Comparison of ENCODE assay signal across 2 cellular contexts in the genomic region with DNA sequence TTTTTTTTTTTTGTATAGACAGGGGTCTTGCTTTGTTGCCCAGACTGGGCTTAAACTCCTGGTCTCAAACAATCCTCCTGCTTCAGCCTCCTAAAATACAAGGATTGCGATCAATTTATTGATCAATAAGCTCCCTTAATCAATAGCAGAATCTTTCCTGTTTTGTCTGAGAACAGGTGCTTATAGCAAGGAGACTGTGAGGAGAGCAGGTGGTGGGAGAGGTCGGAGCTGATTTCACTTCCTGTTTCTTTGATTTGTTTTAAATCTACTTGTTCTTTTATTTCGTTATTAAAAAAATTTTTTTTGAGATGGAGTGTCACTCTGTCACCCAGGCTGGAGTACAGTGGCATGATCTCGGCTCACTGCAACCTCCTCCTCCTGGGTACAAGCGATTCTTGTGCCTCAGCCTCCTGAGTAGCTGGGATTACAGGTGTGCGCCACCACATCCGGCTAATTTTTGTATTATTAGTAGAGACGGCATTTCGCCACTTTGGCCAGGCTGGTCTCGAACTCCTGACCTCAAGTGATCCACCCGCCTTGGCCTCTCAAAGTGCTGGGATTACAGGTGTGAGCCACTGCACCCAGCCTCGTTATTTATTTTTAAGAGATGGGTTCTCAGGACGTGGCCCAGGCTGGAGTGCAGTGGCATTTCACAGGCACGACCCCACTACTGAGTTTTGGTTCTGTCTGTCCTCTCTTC.
A peak's percentile ranks its signal among the peaks of the same experiment; 100 is the strongest.
TF ChIP-seq lines count a peak whose summit lies in the region.

No MANE protein-coding gene starts in this region.

TF ChIP-seq in GM12891, 5 proteins besides CTCF, POLR2A, EP300 and RAD21:
- TF ChIP-seq SPI1 (IDR thresholded peaks at IDR 0.05; ENCODE audit: low read depth, low read length): peak; percentile 94

TF ChIP-seq in GM12878, 131 proteins besides CTCF, POLR2A, EP300 and RAD21:
- peak; percentile 92 for TF ChIP-seq ZNF217 (IDR thresholded peaks at IDR 0.05)
- peak; percentile 14; the same call in 1 of the 2 replicates for TF ChIP-seq PML (IDR thresholded peaks at IDR 0.05; ENCODE audit: low read length)
- TF ChIP-seq LARP7 (IDR thresholded peaks at IDR 0.05): peak; percentile 51; the same call in 1 of the 2 replicates
- TF ChIP-seq, protein P1, sequence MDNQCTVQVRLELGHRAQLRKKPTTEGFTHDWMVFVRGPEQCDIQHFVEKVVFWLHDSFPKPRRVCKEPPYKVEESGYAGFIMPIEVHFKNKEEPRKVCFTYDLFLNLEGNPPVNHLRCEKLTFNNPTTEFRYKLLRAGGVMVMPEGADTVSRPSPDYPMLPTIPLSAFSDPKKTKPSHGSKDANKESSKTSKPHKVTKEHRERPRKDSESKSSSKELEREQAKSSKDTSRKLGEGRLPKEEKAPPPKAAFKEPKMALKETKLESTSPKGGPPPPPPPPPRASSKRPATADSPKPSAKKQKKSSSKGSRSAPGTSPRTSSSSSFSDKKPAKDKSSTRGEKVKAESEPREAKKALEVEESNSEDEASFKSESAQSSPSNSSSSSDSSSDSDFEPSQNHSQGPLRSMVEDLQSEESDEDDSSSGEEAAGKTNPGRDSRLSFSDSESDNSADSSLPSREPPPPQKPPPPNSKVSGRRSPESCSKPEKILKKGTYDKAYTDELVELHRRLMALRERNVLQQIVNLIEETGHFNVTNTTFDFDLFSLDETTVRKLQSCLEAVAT (IDR thresholded peaks at IDR 0.05): 0 out of 2 replicates have a peak, but pooled peaks have one; percentile 35
- 0 out of 2 replicates have a peak, but pooled peaks have one; percentile 26 for TF ChIP-seq POLR2AphosphoS5 (IDR thresholded peaks at IDR 0.05; ENCODE audit: low read length)
- peak; percentile 60; the same call in 1 of the 2 replicates for TF ChIP-seq TCF12 (IDR thresholded peaks at IDR 0.05; ENCODE audit: low read depth, low read length)
- peak; percentile 93 for TF ChIP-seq DPF2 (IDR thresholded peaks at IDR 0.05)
- TF ChIP-seq SPI1 (IDR thresholded peaks at IDR 0.05; ENCODE audit: borderline replicate concordance, insufficient read depth, low read depth, low read length): peak; percentile 89
- 0 out of 2 replicates have a peak, but pooled peaks have one; percentile 49 for TF ChIP-seq HDGF (IDR thresholded peaks at IDR 0.05)
- TF ChIP-seq, protein P2, sequence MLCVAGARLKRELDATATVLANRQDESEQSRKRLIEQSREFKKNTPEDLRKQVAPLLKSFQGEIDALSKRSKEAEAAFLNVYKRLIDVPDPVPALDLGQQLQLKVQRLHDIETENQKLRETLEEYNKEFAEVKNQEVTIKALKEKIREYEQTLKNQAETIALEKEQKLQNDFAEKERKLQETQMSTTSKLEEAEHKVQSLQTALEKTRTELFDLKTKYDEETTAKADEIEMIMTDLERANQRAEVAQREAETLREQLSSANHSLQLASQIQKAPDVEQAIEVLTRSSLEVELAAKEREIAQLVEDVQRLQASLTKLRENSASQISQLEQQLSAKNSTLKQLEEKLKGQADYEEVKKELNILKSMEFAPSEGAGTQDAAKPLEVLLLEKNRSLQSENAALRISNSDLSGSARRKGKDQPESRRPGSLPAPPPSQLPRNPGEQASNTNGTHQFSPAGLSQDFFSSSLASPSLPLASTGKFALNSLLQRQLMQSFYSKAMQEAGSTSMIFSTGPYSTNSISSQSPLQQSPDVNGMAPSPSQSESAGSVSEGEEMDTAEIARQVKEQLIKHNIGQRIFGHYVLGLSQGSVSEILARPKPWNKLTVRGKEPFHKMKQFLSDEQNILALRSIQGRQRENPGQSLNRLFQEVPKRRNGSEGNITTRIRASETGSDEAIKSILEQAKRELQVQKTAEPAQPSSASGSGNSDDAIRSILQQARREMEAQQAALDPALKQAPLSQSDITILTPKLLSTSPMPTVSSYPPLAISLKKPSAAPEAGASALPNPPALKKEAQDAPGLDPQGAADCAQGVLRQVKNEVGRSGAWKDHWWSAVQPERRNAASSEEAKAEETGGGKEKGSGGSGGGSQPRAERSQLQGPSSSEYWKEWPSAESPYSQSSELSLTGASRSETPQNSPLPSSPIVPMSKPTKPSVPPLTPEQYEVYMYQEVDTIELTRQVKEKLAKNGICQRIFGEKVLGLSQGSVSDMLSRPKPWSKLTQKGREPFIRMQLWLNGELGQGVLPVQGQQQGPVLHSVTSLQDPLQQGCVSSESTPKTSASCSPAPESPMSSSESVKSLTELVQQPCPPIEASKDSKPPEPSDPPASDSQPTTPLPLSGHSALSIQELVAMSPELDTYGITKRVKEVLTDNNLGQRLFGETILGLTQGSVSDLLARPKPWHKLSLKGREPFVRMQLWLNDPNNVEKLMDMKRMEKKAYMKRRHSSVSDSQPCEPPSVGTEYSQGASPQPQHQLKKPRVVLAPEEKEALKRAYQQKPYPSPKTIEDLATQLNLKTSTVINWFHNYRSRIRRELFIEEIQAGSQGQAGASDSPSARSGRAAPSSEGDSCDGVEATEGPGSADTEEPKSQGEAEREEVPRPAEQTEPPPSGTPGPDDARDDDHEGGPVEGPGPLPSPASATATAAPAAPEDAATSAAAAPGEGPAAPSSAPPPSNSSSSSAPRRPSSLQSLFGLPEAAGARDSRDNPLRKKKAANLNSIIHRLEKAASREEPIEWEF (IDR thresholded peaks at IDR 0.05; ENCODE audit: insufficient replicate concordance, low read depth, low read length): peak; percentile 98
- TF ChIP-seq, protein P3, sequence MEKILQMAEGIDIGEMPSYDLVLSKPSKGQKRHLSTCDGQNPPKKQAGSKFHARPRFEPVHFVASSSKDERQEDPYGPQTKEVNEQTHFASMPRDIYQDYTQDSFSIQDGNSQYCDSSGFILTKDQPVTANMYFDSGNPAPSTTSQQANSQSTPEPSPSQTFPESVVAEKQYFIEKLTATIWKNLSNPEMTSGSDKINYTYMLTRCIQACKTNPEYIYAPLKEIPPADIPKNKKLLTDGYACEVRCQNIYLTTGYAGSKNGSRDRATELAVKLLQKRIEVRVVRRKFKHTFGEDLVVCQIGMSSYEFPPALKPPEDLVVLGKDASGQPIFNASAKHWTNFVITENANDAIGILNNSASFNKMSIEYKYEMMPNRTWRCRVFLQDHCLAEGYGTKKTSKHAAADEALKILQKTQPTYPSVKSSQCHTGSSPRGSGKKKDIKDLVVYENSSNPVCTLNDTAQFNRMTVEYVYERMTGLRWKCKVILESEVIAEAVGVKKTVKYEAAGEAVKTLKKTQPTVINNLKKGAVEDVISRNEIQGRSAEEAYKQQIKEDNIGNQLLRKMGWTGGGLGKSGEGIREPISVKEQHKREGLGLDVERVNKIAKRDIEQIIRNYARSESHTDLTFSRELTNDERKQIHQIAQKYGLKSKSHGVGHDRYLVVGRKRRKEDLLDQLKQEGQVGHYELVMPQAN (conservative IDR thresholded peaks at IDR 0.05): peak; percentile 52; the same call in 1 of the 2 replicates
- TF ChIP-seq NFIC (IDR thresholded peaks at IDR 0.05; ENCODE audit: low read depth, low read length): 0 out of 2 replicates have a peak, but pooled peaks have one; percentile 10
